In the genomic region with DNA sequence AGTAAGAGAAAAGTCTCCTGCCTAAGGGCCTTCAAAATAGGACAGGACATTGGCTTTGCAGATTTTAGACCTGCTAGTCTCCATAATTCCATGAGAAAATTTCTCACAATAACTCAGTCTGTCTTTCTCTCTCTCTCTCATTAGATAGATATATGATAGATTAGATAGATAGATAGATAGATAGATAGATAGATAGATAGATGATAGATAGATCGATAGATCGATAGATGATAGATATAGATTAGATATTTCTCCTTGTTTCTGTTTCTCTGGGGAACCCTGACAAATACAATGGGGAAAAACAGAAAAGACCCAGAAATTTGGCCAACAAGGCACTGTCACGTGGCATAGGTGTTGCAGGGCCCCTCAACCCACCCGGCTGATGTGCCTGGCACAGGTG, we compare ENCODE assay signal across 34 cellular contexts.
"Had no signal": no experiment of that assay in that cellular context is flagged by ENCODE, and none has a peak within 500 bp of the region (broad histone marks: within the 10 kb centered on the region; RNA-seq: fewer than 3 reads in every experiment).

No MANE protein-coding gene starts in this region.

- H3K4me3 ChIP-seq: MG63 had no signal

- H3K9ac ChIP-seq: KMS-11 had no signal

- H3K36me3 ChIP-seq: MG63 had no signal

- H3K4me2 ChIP-seq: KMS-11 had no signal

- H3K9me3 ChIP-seq: MG63 had no signal

- H3K27me3 ChIP-seq: MG63 had no signal

- H3K27ac ChIP-seq: KMS-11 had no signal

- DNase-seq: Karpas-422, Kasumi-1, MG63, MM.1S, MV-4-11, NCI-H1048, NCI-H1092, NCI-H1092 treated with DMSO at 0.1 percent for 48 hours, NCI-H1105, NCI-H1105 treated with DMSO at 0.1 percent for 48 hours, NCI-H1417, NCI-H1417 treated with DMSO at 0.1 percent for 48 hours, NCI-H1436, NCI-H1436 treated with DMSO at 0.1 percent for 48 hours, NCI-H146, NCI-H1694, NCI-H1694 treated with DMSO at 0.1 percent for 48 hours, NCI-H187, NCI-H187 treated with DMSO at 0.1 percent for 48 hours, NCI-H1930, NCI-H2029, NCI-H2029 treated with DMSO at 0.1 percent for 48 hours, NCI-H2081, NCI-H2081 treated with DMSO at 0.1 percent for 48 hours, NCI-H2107, NCI-H2171, NCI-H2171 treated with DMSO at 0.1 percent for 48 hours, NCI-H2227 treated with DMSO at 0.1 percent for 48 hours, NCI-H226, NCI-H345, NCI-H446, NCI-H446 treated with DMSO at 0.1 percent for 48 hours, NCI-H510A had no signal
